In genomic region chr16:65070831-65071230, GRCh38 we compare ENCODE assay signal across 8 cellular contexts. TPM values are rescaled to one million over a fixed set of nuclear protein-coding genes. Genes with fewer than 3 reads are reported as not detected.
A peak's percentile ranks its signal among the peaks of the same experiment; 100 is the strongest.
DNase-seq lines count a peak whose midpoint lies in the region; ATAC-seq and TF ChIP-seq lines count a peak whose summit lies in the region.

No MANE protein-coding gene starts in this region.

- no peak for TF ChIP-seq CTCF in CD14-positive monocyte (IDR thresholded peaks at IDR 0.05)

- no peaks in the 10 kb centered on the region for H3K4me1 Mint-ChIP-seq in CD14-positive monocyte

- intact Hi-C loops in head of caudate nucleus (cut with DNase I) (loop anchor here (5.0 kb wide), 1 partner anchor 46 kb away; no protein-coding TSS in a partner anchor), posterior cingulate gyrus (cut with DNase I) (loop anchor here (5.0 kb wide), 1 partner anchor 46 kb away; no protein-coding TSS in a partner anchor), CD14-positive monocyte (cut with micrococcal nuclease) (no loop called here)

- H3K27me3 Mint-ChIP-seq in CD14-positive monocyte (ENCODE audit: low read depth in 3 of 3) = no peaks in the 10 kb centered on the region

- no peaks in the 10 kb centered on the region for H3K36me3 Mint-ChIP-seq in CD14-positive monocyte

- no peak overlapping the region for H3K27ac Mint-ChIP-seq in CD14-positive monocyte

- no peak overlapping the region for H3K4me3 Mint-ChIP-seq in CD14-positive monocyte

- no peak for ATAC-seq in HG03439 (IDR thresholded peaks at IDR 0.05; ENCODE audit: unreplicated experiment)

- no peaks in the 10 kb centered on the region for H3K9me3 Mint-ChIP-seq in CD14-positive monocyte

- peak; percentile 94 for DNase-seq in Daoy (ENCODE audit: low read depth)
- DNase-seq in T1000 (lab: John Stamatoyannopoulos, UW) = peak; percentile 72
- peak; percentile 55 to 97 (median 88) for DNase-seq in head of caudate nucleus
- peak; percentile 51 to 97 (median 77) for DNase-seq in posterior cingulate gyrus
- DNase-seq in CD14-positive monocyte (ENCODE audit: low spot score) = no peak
- DNase-seq in NCI-H524 treated with DMSO at 0.1 percent for 48 hours (lab: John Stamatoyannopoulos, UW) = no peak
- DNase-seq in NK-92 (lab: John Stamatoyannopoulos, UW; ENCODE audit: unreplicated experiment) = no peak

RNA-seq across cellular contexts. Expression of gene CDH11, which starts 51.0 kb away (rescaled TPM):
- 46.9 and 74.5 TPM in 2 replicates for total RNA-seq in Daoy (2014; rRNA removed; shearing (Covaris generic))
- not detected for polyA plus RNA-seq in CD14-positive monocyte

Comparison
In these comparisons a context has a peak if more than half of its experiments do, and no peak if none do; other contexts are left out.
1. DNase-seq: peak in Daoy (single experiment), T1000 (single experiment), head of caudate nucleus (42 of 42) and posterior cingulate gyrus (10 of 10); none in CD14-positive monocyte (single experiment), NCI-H524 treated with DMSO at 0.1 percent for 48 hours (single experiment) and NK-92 (single experiment).
2. intact Hi-C loops: an anchor here in head of caudate nucleus (5.0 kb wide) and posterior cingulate gyrus (5.0 kb wide); none called in CD14-positive monocyte.